19 cellular contexts compared by ENCODE assay signal in genomic region chr1:178672434-178672833, GRCh38. TPM values are rescaled to one million over a fixed set of nuclear protein-coding genes. Genes with fewer than 3 reads are reported as not detected.
DNase-seq lines count a peak whose midpoint lies in the region; ATAC-seq, FAIRE-seq and TF ChIP-seq lines count a peak whose summit lies in the region.
"Had no signal": no experiment of that assay in that cellular context is flagged by ENCODE, and none has a peak within 500 bp of the region (broad histone marks: within the 10 kb centered on the region; RNA-seq: fewer than 3 reads in every experiment).

No MANE protein-coding gene starts in this region.

- no peak for TF ChIP-seq POLR2A in GM12878 (IDR thresholded peaks at IDR 0.05; ENCODE audit: low read depth, low read length)

- no peak overlapping the region for H3K9ac ChIP-seq in GM12878 (ENCODE audit: control insufficient read depth, insufficient read depth, low read length)
- H3K9ac ChIP-seq: BLaER1 treated with 17β-estradiol and CSF1 and Interleukin-3, amounts not matched to agents 10 nM and 100 nM had no signal

- no peak for TF ChIP-seq RAD21 in GM12878 (IDR thresholded peaks at IDR 0.05; ENCODE audit: insufficient read depth, low read depth, low read length)

- BruUV-seq in GM12878 (replicated peaks; lab: Mats Ljungman, UMichigan) = no TSS peak

- H3K4me1 ChIP-seq in HEK293 (ENCODE audit: control insufficient read depth, insufficient read depth, low read length) (no peaks in the 10 kb centered on the region), GM12878 (ENCODE audit: control insufficient read depth, insufficient read depth, low read length) (no peaks in the 10 kb centered on the region)
- H3K4me1 ChIP-seq: A549, Caco-2 had no signal

- TF ChIP-seq CTCF in D721Med (IDR thresholded peaks at IDR 0.05; ENCODE audit: insufficient read depth, missing control alignments) (no peak), HEK293 (tag by site-specific recombination; IDR thresholded peaks at IDR 0.05) (no peak), GM12878 (IDR thresholded peaks at IDR 0.05 in 2 of 3, conservative IDR thresholded peaks at IDR 0.05 in 1 of 3; ENCODE audit: control insufficient read depth in 2 of 3, extremely low read depth in 1 of 3, insufficient read depth in 1 of 3, low read depth in 3 of 3, low read length in 3 of 3) (no peak)

- DNase-seq in D721Med (ENCODE audit: insufficient read length, low spot score) (no peak), GM12878 (ENCODE audit: low read depth, low spot score) (no peak), mesenteric fat pad (ENCODE audit: low spot score) (no peak), Right ventricle myocardium superior (no peak)
- DNase-seq: AML-193; Caco-2; Calu3; CD4-positive, alpha-beta T cell; CD8-positive, alpha-beta T cell; DMS79 treated with DMSO at 0.1 percent for 48 hours; GF-D8 had no signal

- no peak overlapping the region for H3K27ac ChIP-seq in HEK293 (ENCODE audit: extremely low read depth, low read depth, low read length)
- no peak overlapping the region for H3K27ac ChIP-seq in GM12878 (ENCODE audit: control insufficient read depth, insufficient read depth)
- H3K27ac ChIP-seq: 22Rv1; A549; BLaER1 treated with 17β-estradiol and CSF1 and Interleukin-3, amounts not matched to agents 10 nM and 100 nM; C4-2B had no signal

- POLR2A ChIA-PET in HEK293 (lab: Yijun Ruan, JAX) = no interaction called here
- POLR2A ChIA-PET in GM12878 (lab: Charles Lee) = no interaction called here

- ATAC-seq in GM12878 (no peak), Right ventricle myocardium superior (ENCODE audit: poor library complexity) (no peak)
- ATAC-seq: A549; CD8-positive, alpha-beta T cell had no signal

- no peak overlapping the region for H3K4me2 ChIP-seq in GM12878 (ENCODE audit: control insufficient read depth, insufficient read depth)
- H3K4me2 ChIP-seq: A549; BLaER1 treated with 17β-estradiol and CSF1 and Interleukin-3, amounts not matched to agents 10 nM and 100 nM had no signal

- CTCF ChIA-PET in HEK293 (lab: Yijun Ruan, JAX) (interaction anchor here (0.7 kb wide), 2 partner anchors 10 to 236 kb away, joined by 6 read pairs; no protein-coding TSS in a partner anchor), GM12878 (lab: Yijun Ruan, JAX) (no interaction called here)

- H2AFZ ChIP-seq in GM12878 (ENCODE audit: control insufficient read depth, low read depth, low read length) = no peak overlapping the region

- no peak overlapping the region for H3K4me3 ChIP-seq in HEK293 (ENCODE audit: low read depth, low read length)
- no peak overlapping the region for H3K4me3 ChIP-seq in GM12878
- H3K4me3 ChIP-seq: A549; BLaER1 treated with 17β-estradiol and CSF1 and Interleukin-3, amounts not matched to agents 10 nM and 100 nM had no signal

- H3K27me3 ChIP-seq in GM12878 (replicated peaks in 1 of 2; ENCODE audit: control insufficient read depth in 2 of 2, insufficient read depth in 2 of 2, low read length in 1 of 2) = no peaks in the 10 kb centered on the region
- H3K27me3 ChIP-seq: BLaER1 treated with 17β-estradiol and CSF1 and Interleukin-3, amounts not matched to agents 10 nM and 100 nM had no signal

- intact Hi-C loops in GM12878 (cut with micrococcal nuclease; ENCODE audit: unreplicated experiment) = no loop called here
- intact Hi-C loops in Right ventricle myocardium superior (cut with DNase I) = no loop called here

- RAD21 ChIA-PET in GM12878 (lab: Charles Lee; ENCODE audit: unreplicated experiment) = no interaction called here

- H3K36me3 ChIP-seq in HEK293 (ENCODE audit: control insufficient read depth in 2 of 2, insufficient read depth in 1 of 2, low read length in 2 of 2) (no peaks in the 10 kb centered on the region), GM12878 (ENCODE audit: control insufficient read depth in 2 of 2, insufficient read depth in 2 of 2, low read length in 1 of 2) (no peaks in the 10 kb centered on the region)
- H3K36me3 ChIP-seq: BLaER1 treated with 17β-estradiol and CSF1 and Interleukin-3, amounts not matched to agents 10 nM and 100 nM had no signal

- no peak for TF ChIP-seq EP300 in GM12878 (IDR thresholded peaks at IDR 0.05; ENCODE audit: borderline replicate concordance in 1 of 2, control insufficient read depth in 1 of 2, low read depth in 2 of 2, low read length in 2 of 2)

- FAIRE-seq in D721Med (lab: Jason Lieb, UNC) (peak; percentile 35), GM12878 (lab: Jason Lieb, UNC) (no peak)
- FAIRE-seq: A549, G401.6, GM12892, GM18507 had no signal

- H3K9me3 ChIP-seq in HEK293 (ENCODE audit: control insufficient read depth, insufficient read depth, low read depth, low read length) = no peaks in the 10 kb centered on the region
- peaks cover 7% of the 10 kb centered on the region; the same call in 2 of the 3 replicates for H3K9me3 ChIP-seq in GM12878 (replicated peaks; ENCODE audit: control insufficient read depth, insufficient read depth, low read length)

- in situ Hi-C loops in GM12878 (cut with MboI) = no loop called here

- SMC1A ChIA-PET in GM12878 (lab: Charles Lee; ENCODE audit: uncharacterized antibody, unreplicated experiment) = no interaction called here

- no peaks in the 10 kb centered on the region for H3K79me2 ChIP-seq in GM12878 (ENCODE audit: control insufficient read depth, insufficient read depth, low read length)

- no peaks in the 10 kb centered on the region for H4K20me1 ChIP-seq in GM12878 (ENCODE audit: control insufficient read depth, insufficient read depth)
- H4K20me1 ChIP-seq: BLaER1 treated with 17β-estradiol and CSF1 and Interleukin-3, amounts not matched to agents 10 nM and 100 nM had no signal

TF ChIP-seq in HEK293, 187 proteins besides CTCF, POLR2A, EP300 and RAD21 (continues in another document):
- no peak for TF ChIP-seq ZNF488 (tag by site-specific recombination; IDR thresholded peaks at IDR 0.05)
- no peak for TF ChIP-seq ZNF37A (tag by site-specific recombination; IDR thresholded peaks at IDR 0.05)
- TF ChIP-seq MYNN (tag by site-specific recombination; IDR thresholded peaks at IDR 0.05; ENCODE audit: borderline replicate concordance) = no peak
- no peak for TF ChIP-seq ZNF549 (tag by site-specific recombination; IDR thresholded peaks at IDR 0.05)
- TF ChIP-seq ZSCAN30 (tag by site-specific recombination; IDR thresholded peaks at IDR 0.05) = no peak

TF ChIP-seq in GM12878, 131 proteins besides CTCF, POLR2A, EP300 and RAD21:
- peak; percentile 77; the same call in 1 of the 2 replicates for TF ChIP-seq CBX5 (IDR thresholded peaks at IDR 0.05; ENCODE audit: low read depth)
- TF ChIP-seq BMI1 (IDR thresholded peaks at IDR 0.05; ENCODE audit: borderline replicate concordance) = no peak
TF ChIP-seq in GM12878: peak in this region for 1.

RNA-seq across cellular contexts. Expression of gene RALGPS2, which starts 52.6 kb away (rescaled TPM):
- 9.2 and 12.6 TPM in 2 replicates for total RNA-seq in GM12878 (2013; cell fraction: nucleolus; rRNA removed)
- total RNA-seq in GM12878 (2014; rRNA removed) = 2.6 and 3.7 TPM in 2 replicates
- total RNA-seq in GM12878 (2014; rRNA removed; fragmentation: Illumina TruSeq; extraction: Trizol) = 2.4 and 2.8 TPM in 2 replicates
- 1.8 and 2.7 TPM in 2 replicates for total RNA-seq in GM12878 (2021)
- polyA plus RNA-seq in GM12878 (2011; ENCODE audit: low read depth) = 2.9 TPM
- 0.14 and 0.46 TPM in 2 replicates for polyA plus RNA-seq in GM12878 (2011; rRNA removed)
- polyA plus RNA-seq in GM12878 (2011; cell fraction: cytosol; rRNA removed) = 0.01 and 0.08 TPM in 2 replicates
- polyA plus RNA-seq in GM12878 (2011; cell fraction: nucleus; rRNA removed) = 0.12 and 0.28 TPM in 2 replicates
- 2.6 and 3.3 TPM in 2 replicates for polyA plus RNA-seq in GM12878 (2012)
- 1.7 and 2.2 TPM in 2 replicates for polyA plus RNA-seq in GM12878 (2014; fragmentation: Illumina TruSeq; extraction: Trizol)
- polyA plus RNA-seq in GM12878 (2014; fragmentation: Nextera tagmentation; extraction: Ambion mirVana) = under 1 TPM; 0.08 to 0.38 TPM
- polyA plus RNA-seq in GM12878 (2014; rRNA removed) = 0.58 and 2.8 TPM in 2 replicates
- polyA plus RNA-seq in GM12878 (2016; fragmentation: Nextera tagmentation; extraction: Ambion mirVana) = under 1 TPM; 0.43 TPM
- 0.07 and 0.21 TPM in 2 replicates for polyA minus RNA-seq in GM12878 (2011; rRNA and poly(A)+ RNA removed)
- polyA minus RNA-seq in GM12878 (2011; cell fraction: cytosol; rRNA and poly(A)+ RNA removed) = 1.0 TPM in 1 of 2 replicates, not detected in the other
- polyA minus RNA-seq in GM12878 (2011; cell fraction: nucleus; rRNA and poly(A)+ RNA removed) = 0.60 and 0.67 TPM in 2 replicates
- total RNA-seq in mesenteric fat pad = 5.2 TPM
- 13.8 TPM for total RNA-seq in Right ventricle myocardium superior
